15 cellular contexts compared by ENCODE assay signal in the genomic region with DNA sequence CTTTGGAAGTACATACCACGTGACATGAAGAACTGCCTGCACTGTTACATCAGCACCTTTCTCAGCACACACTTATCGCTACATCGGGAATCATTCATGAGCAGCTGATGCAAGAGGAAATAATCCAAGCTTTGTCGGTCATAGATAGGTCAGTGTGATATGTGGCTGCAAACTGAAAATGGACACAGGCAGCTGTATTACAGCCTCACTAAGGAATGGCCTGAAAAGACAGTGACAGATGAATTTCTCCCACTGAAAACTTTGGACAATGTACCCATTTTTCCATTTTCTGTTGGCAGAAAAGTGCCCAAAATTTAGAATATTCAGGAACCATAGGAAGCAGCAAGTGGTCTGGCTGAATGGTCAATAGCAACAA.
"Had no signal": no experiment of that assay in that cellular context is flagged by ENCODE, and none has a peak within 500 bp of the region (broad histone marks: within the 10 kb centered on the region; RNA-seq: fewer than 3 reads in every experiment).

No MANE protein-coding gene starts in this region.

- H3K27ac ChIP-seq: coronary artery, hepatocyte, lower lobe of right lung, prostate gland, sigmoid colon, upper lobe of right lung had no signal

- DNase-seq: activated CD4-positive, alpha-beta T cell treated with anti-CD3 and anti-CD28 coated beads, Interleukin-2, amount 10 ng/mL, durations not matched to agents 7 days and 5 days; activated CD4-positive, CD25-positive, alpha-beta regulatory T cell; central memory CD4-positive, alpha-beta T cell; effector CD4-positive, alpha-beta T cell; kidney glomerular epithelial cell; lower lobe of right lung; mucosa of descending colon; natural killer cell; sigmoid colon; stimulated activated CD4-positive, alpha-beta T cell treated with anti-CD3 and anti-CD28 coated beads, Interleukin-2, amount 100 ng/mL, for 24 hours; stimulated activated naive CD4-positive, alpha-beta T cell; upper lobe of right lung had no signal

- H2AFZ ChIP-seq: hepatocyte had no signal

- ATAC-seq: lower lobe of right lung, mucosa of descending colon, natural killer cell, upper lobe of right lung had no signal

- H3K36me3 ChIP-seq: lower lobe of right lung, prostate gland, sigmoid colon, upper lobe of right lung had no signal

- H3K27me3 ChIP-seq: hepatocyte, sigmoid colon, upper lobe of right lung had no signal

- H3K4me3 ChIP-seq: coronary artery, hepatocyte, lower lobe of right lung, mucosa of descending colon, prostate gland, sigmoid colon, upper lobe of right lung had no signal

- H3K79me2 ChIP-seq: hepatocyte had no signal

- H3K4me1 ChIP-seq: lower lobe of right lung, prostate gland, sigmoid colon, upper lobe of right lung had no signal

- H3K9me3 ChIP-seq: lower lobe of right lung, mucosa of descending colon, prostate gland, sigmoid colon, upper lobe of right lung had no signal

- H3K4me2 ChIP-seq: hepatocyte had no signal
